In genomic region chr2:218517434-218518206, GRCh38 we compare ENCODE assay signal across 12 cellular contexts. TPM values are rescaled to one million over a fixed set of nuclear protein-coding genes. Genes with fewer than 3 reads are reported as not detected.
DNase-seq lines count a peak whose midpoint lies in the region; ATAC-seq and TF ChIP-seq lines count a peak whose summit lies in the region.
"Had no signal": no experiment of that assay in that cellular context is flagged by ENCODE, and none has a peak within 500 bp of the region (broad histone marks: within the 10 kb centered on the region; RNA-seq: fewer than 3 reads in every experiment).

No MANE protein-coding gene starts in this region.

- DNase-seq in CD4-positive, CD25-positive, alpha-beta regulatory T cell, result peak in 1 of 3 donors; percentile 25
- no peak for DNase-seq in activated naive CD8-positive, alpha-beta T cell treated with anti-CD3 and anti-CD28 coated beads for 36 hours
- DNase-seq in NCI-H345 treated with DMSO at 0.1 percent for 48 hours (lab: John Stamatoyannopoulos, UW; ENCODE audit: unreplicated experiment) (no peak), glutamatergic neuron (no peak)
- DNase-seq in stimulated activated CD4-positive, alpha-beta T cell treated with anti-CD3 and anti-CD28 coated beads, Interleukin-2, amount 100 ng/mL, for 48 hours, result no peak
- DNase-seq: activated gamma-delta T cell; effector CD8-positive, alpha-beta T cell; NCI-H2227 treated with DMSO at 0.1 percent for 48 hours had no signal

- H3K27ac ChIP-seq in CD4-positive, CD25-positive, alpha-beta regulatory T cell (ENCODE audit: insufficient read depth, low read length, poor library complexity, severe bottlenecking), result peak overlapping the region; percentile 34
- H3K27ac ChIP-seq: BLaER1 treated with 17β-estradiol and CSF1 and Interleukin-3, amounts not matched to agents 10 nM and 100 nM had no signal

- H3K4me1 Mint-ChIP-seq in CD4-positive, CD25-positive, alpha-beta regulatory T cell, result peaks cover 12 to 27% (median 19%) of the 10 kb centered on the region in 4 donors
- peaks cover 29% of the 10 kb centered on the region for H3K4me1 Mint-ChIP-seq in activated naive CD8-positive, alpha-beta T cell treated with anti-CD3 and anti-CD28 coated beads for 36 hours
- H3K4me1 Mint-ChIP-seq in glutamatergic neuron (ENCODE audit: low read depth, unreplicated experiment), result no peaks in the 10 kb centered on the region

- no peaks in the 10 kb centered on the region for H3K27me3 Mint-ChIP-seq in CD4-positive, CD25-positive, alpha-beta regulatory T cell
- H3K27me3 Mint-ChIP-seq in activated naive CD8-positive, alpha-beta T cell treated with anti-CD3 and anti-CD28 coated beads for 36 hours, result no peaks in the 10 kb centered on the region
- H3K27me3 Mint-ChIP-seq in glutamatergic neuron (ENCODE audit: unreplicated experiment), result no peaks in the 10 kb centered on the region

- H3K27me3 ChIP-seq in CD4-positive, CD25-positive, alpha-beta regulatory T cell (ENCODE audit: control insufficient read depth, insufficient read depth, low read length), result no peaks in the 10 kb centered on the region
- H3K27me3 ChIP-seq: BLaER1 treated with 17β-estradiol and CSF1 and Interleukin-3, amounts not matched to agents 10 nM and 100 nM had no signal

- ATAC-seq in CD4-positive, CD25-positive, alpha-beta regulatory T cell (ENCODE audit: low read depth in 2 of 2), result no peak
- ATAC-seq in GM19025 (IDR thresholded peaks at IDR 0.05; ENCODE audit: low read depth, unreplicated experiment), result peak; percentile 57
- peak; percentile 58 for ATAC-seq in HG03045 (IDR thresholded peaks at IDR 0.05; ENCODE audit: unreplicated experiment)
- ATAC-seq in HG02970 (IDR thresholded peaks at IDR 0.05; ENCODE audit: low FRiP score, unreplicated experiment), result no peak

- H3K9me3 ChIP-seq in CD4-positive, CD25-positive, alpha-beta regulatory T cell (ENCODE audit: control insufficient read depth in 2 of 2, low read length in 2 of 2), result no peaks in the 10 kb centered on the region

- peak overlapping the region; percentile 5 to 74 (median 45) for H3K27ac Mint-ChIP-seq in CD4-positive, CD25-positive, alpha-beta regulatory T cell
- H3K27ac Mint-ChIP-seq in activated naive CD8-positive, alpha-beta T cell treated with anti-CD3 and anti-CD28 coated beads for 36 hours, result peak overlapping the region; percentile 76
- no peak overlapping the region for H3K27ac Mint-ChIP-seq in glutamatergic neuron (ENCODE audit: unreplicated experiment)

- H3K4me3 ChIP-seq in CD4-positive, CD25-positive, alpha-beta regulatory T cell (ENCODE audit: low read depth, low read length), result no peak overlapping the region
- H3K4me3 ChIP-seq: BLaER1 treated with 17β-estradiol and CSF1 and Interleukin-3, amounts not matched to agents 10 nM and 100 nM had no signal

- H3K9me3 Mint-ChIP-seq in CD4-positive, CD25-positive, alpha-beta regulatory T cell, result peaks cover 0 to 1% (median 0%) of the 10 kb centered on the region in 7 donors
- no peaks in the 10 kb centered on the region for H3K9me3 Mint-ChIP-seq in activated naive CD8-positive, alpha-beta T cell treated with anti-CD3 and anti-CD28 coated beads for 36 hours
- H3K9me3 Mint-ChIP-seq in glutamatergic neuron (ENCODE audit: unreplicated experiment), result no peaks in the 10 kb centered on the region

- H3K36me3 ChIP-seq in CD4-positive, CD25-positive, alpha-beta regulatory T cell (ENCODE audit: control insufficient read depth, insufficient read depth, low read length), result peaks cover 8% of the 10 kb centered on the region

- no peak overlapping the region for H3K4me3 Mint-ChIP-seq in CD4-positive, CD25-positive, alpha-beta regulatory T cell
- H3K4me3 Mint-ChIP-seq in activated naive CD8-positive, alpha-beta T cell treated with anti-CD3 and anti-CD28 coated beads for 36 hours, result no peak overlapping the region
- no peak overlapping the region for H3K4me3 Mint-ChIP-seq in glutamatergic neuron (ENCODE audit: unreplicated experiment)

- H3K4me1 ChIP-seq in CD4-positive, CD25-positive, alpha-beta regulatory T cell (ENCODE audit: control insufficient read depth, insufficient read depth, low read length, poor library complexity, severe bottlenecking), result no peaks in the 10 kb centered on the region
- H3K4me1 ChIP-seq: BLaER1 treated with 17β-estradiol and CSF1 and Interleukin-3, amounts not matched to agents 10 nM and 100 nM had no signal

- H3K36me3 Mint-ChIP-seq in CD4-positive, CD25-positive, alpha-beta regulatory T cell, result peaks cover 27% of the 10 kb centered on the region
- peaks cover 32% of the 10 kb centered on the region for H3K36me3 Mint-ChIP-seq in activated naive CD8-positive, alpha-beta T cell treated with anti-CD3 and anti-CD28 coated beads for 36 hours
- H3K36me3 Mint-ChIP-seq in glutamatergic neuron (ENCODE audit: unreplicated experiment), result no peaks in the 10 kb centered on the region

- TF ChIP-seq CTCF in glutamatergic neuron (IDR thresholded peaks at IDR 0.05; ENCODE audit: partially characterized antibody, unreplicated experiment), result no peak

RNA-seq across cellular contexts. Expression of gene USP37, which starts 50.5 kb away (rescaled TPM):
- 30.7 TPM for total RNA-seq in CD4-positive, CD25-positive, alpha-beta regulatory T cell
- 10 to 100 TPM in 3 of 4 donors, 1 to 10 TPM in 1; 9.9 to 12.0 (median 11.7) TPM for polyA plus RNA-seq in CD4-positive, CD25-positive, alpha-beta regulatory T cell
- total RNA-seq in activated naive CD8-positive, alpha-beta T cell treated with anti-CD3 and anti-CD28 coated beads for 36 hours, result 10 to 100 TPM; 29.7 to 31.2 TPM
- total RNA-seq in glutamatergic neuron (ENCODE audit: unreplicated experiment), result 12.7 TPM

RNA-seq across cellular contexts. Expression of gene CNOT9, which starts 51.0 kb away (rescaled TPM):
- total RNA-seq in CD4-positive, CD25-positive, alpha-beta regulatory T cell, result 61.0 TPM
- 10 to 100 TPM; 15.1 to 27.0 (median 22.3) TPM for polyA plus RNA-seq in CD4-positive, CD25-positive, alpha-beta regulatory T cell
- total RNA-seq in activated naive CD8-positive, alpha-beta T cell treated with anti-CD3 and anti-CD28 coated beads for 36 hours, result 100 to 1,000 TPM; 129 to 131 TPM
- 58.1 TPM for total RNA-seq in glutamatergic neuron (ENCODE audit: unreplicated experiment)

Comparison
In these comparisons a context has a peak if more than half of its experiments do, and no peak if none do; other contexts are left out.
1. ATAC-seq: peak in GM19025 (single experiment) and HG03045 (single experiment); none in CD4-positive, CD25-positive, alpha-beta regulatory T cell (0 of 2) and HG02970 (single experiment).